In genomic region chr2:197078535-197078934, GRCh38 we compare ENCODE assay signal across 21 cellular contexts.
DNase-seq lines count a peak whose midpoint lies in the region; ATAC-seq and TF ChIP-seq lines count a peak whose summit lies in the region.
"Had no signal": no experiment of that assay in that cellular context is flagged by ENCODE, and none has a peak within 500 bp of the region (broad histone marks: within the 10 kb centered on the region; RNA-seq: fewer than 3 reads in every experiment).

No MANE protein-coding gene starts in this region.

- H3K27me3 ChIP-seq in CD4-positive, alpha-beta memory T cell (ENCODE audit: insufficient read depth, low read length), result no peaks in the 10 kb centered on the region
- H3K27me3 ChIP-seq in dorsolateral prefrontal cortex, result no peaks in the 10 kb centered on the region
- H3K27me3 ChIP-seq: BE2C, gastroesophageal sphincter, right atrium auricular region, thyroid gland had no signal

- peaks cover 15 to 32% (median 20%) of the 10 kb centered on the region in 4 donors for H3K4me1 Mint-ChIP-seq in CD4-positive, alpha-beta memory T cell
- H3K4me1 Mint-ChIP-seq: activated B cell treated with CpG ODN at 0.5 μM for 24 hours; activated CD4-positive, alpha-beta memory T cell treated with anti-CD3 and anti-CD28 coated beads, Interleukin-2, amount 10 ng/mL, durations not matched to agents 7 days and 5 days had no signal

- ATAC-seq in GM21423 (IDR thresholded peaks at IDR 0.05; ENCODE audit: unreplicated experiment), result no peak
- ATAC-seq: gastroesophageal sphincter had no signal

- no peak overlapping the region for H3K4me3 ChIP-seq in CD4-positive, alpha-beta memory T cell (ENCODE audit: low read length in 2 of 2)
- H3K4me3 ChIP-seq in dorsolateral prefrontal cortex, result peak overlapping the region in 7 of 59 donors; percentile 7 to 39 (median 18)
- H3K4me3 ChIP-seq: gastroesophageal sphincter, PC-9, right atrium auricular region, thyroid gland had no signal

- no peak overlapping the region for H3K4me3 Mint-ChIP-seq in CD4-positive, alpha-beta memory T cell
- H3K4me3 Mint-ChIP-seq: activated B cell treated with CpG ODN at 0.5 μM for 24 hours; activated CD4-positive, alpha-beta memory T cell treated with anti-CD3 and anti-CD28 coated beads, Interleukin-2, amount 10 ng/mL, durations not matched to agents 7 days and 5 days had no signal

- H3K4me1 ChIP-seq in CD4-positive, alpha-beta memory T cell (ENCODE audit: insufficient read depth, low read length), result peaks cover 11% of the 10 kb centered on the region

- intact Hi-C loops in CD4-positive, alpha-beta memory T cell (cut with micrococcal nuclease), result no loop called here
- intact Hi-C loops in dorsolateral prefrontal cortex (cut with DNase I), result loop anchor here in 1 of 2 donors (5.0 to 10.0 kb wide), 4 partner anchors 34 to 154 kb away; partner anchors contain the start of gene PGAP1

- no peaks in the 10 kb centered on the region for H3K9me3 ChIP-seq in CD4-positive, alpha-beta memory T cell (ENCODE audit: control insufficient read depth in 1 of 2, low read length in 2 of 2)
- H3K9me3 ChIP-seq: gastroesophageal sphincter, right atrium auricular region, thyroid gland had no signal

- no peak overlapping the region for H3K27ac ChIP-seq in CD4-positive, alpha-beta memory T cell (ENCODE audit: low read depth, low read length)
- H3K27ac ChIP-seq in dorsolateral prefrontal cortex (peak overlapping the region in 56 of 59 donors; percentile 12 to 97 (median 76)), substantia nigra (ENCODE audit: low read depth, low read length, poor library complexity, severe bottlenecking) (peak overlapping the region; percentile 74)
- H3K27ac ChIP-seq: PC-9, thyroid gland had no signal

- TF ChIP-seq CTCF in dorsolateral prefrontal cortex (IDR thresholded peaks at IDR 0.05 in 54 of 56, conservative IDR thresholded peaks at IDR 0.05 in 2 of 56; ENCODE audit: low read depth in 1 of 56, partially characterized antibody in 56 of 56), result peak in 50 of 56 donors; percentile 8 to 66 (median 44)

- POLR2A ChIA-PET in CD4-positive, alpha-beta memory T cell (lab: Charles Lee; ENCODE audit: partially characterized antibody), result no interaction called here

- peaks cover 0 to 3% (median 0%) of the 10 kb centered on the region in 8 donors for H3K9me3 Mint-ChIP-seq in CD4-positive, alpha-beta memory T cell
- H3K9me3 Mint-ChIP-seq: activated CD4-positive, alpha-beta memory T cell treated with anti-CD3 and anti-CD28 coated beads, Interleukin-2, amount 10 ng/mL, durations not matched to agents 7 days and 5 days had no signal

- DNase-seq in CD4-positive, alpha-beta memory T cell, result no peak
- DNase-seq in NCI-H1694 treated with DMSO at 0.1 percent for 48 hours (lab: John Stamatoyannopoulos, UW), result peak; percentile 64
- DNase-seq in dorsolateral prefrontal cortex, result peak in 1 of 10 donors; percentile 61
- DNase-seq in substantia nigra (lab: John Stamatoyannopoulos, UW), result peak in 12 of 49 donors; percentile 3 to 58 (median 30)
- no peak for DNase-seq in NOMO-1 (lab: John Stamatoyannopoulos, UW; ENCODE audit: unreplicated experiment in 2 of 2)
- DNase-seq in NCI-H2029 (lab: John Stamatoyannopoulos, UW), result no peak
- DNase-seq: activated B cell treated with CpG ODN at 0.5 μM for 24 hours; activated CD4-positive, alpha-beta memory T cell treated with anti-CD3 and anti-CD28 coated beads, Interleukin-2, amount 10 ng/mL, durations not matched to agents 7 days and 5 days; activated T-cell treated with anti-CD3 and anti-CD28 coated beads, Interleukin-2, amount 50 U/mL, for 48 hours; BE2C; erythroblast; GF-D8; H7; NCI-H1092 treated with DMSO at 0.1 percent for 48 hours; NCI-H774; occipital lobe; PC-9; thyroid gland had no signal

- peak overlapping the region in 5 of 7 donors; percentile 25 to 75 (median 44) for H3K27ac Mint-ChIP-seq in CD4-positive, alpha-beta memory T cell
- H3K27ac Mint-ChIP-seq: activated B cell treated with CpG ODN at 0.5 μM for 24 hours; activated CD4-positive, alpha-beta memory T cell treated with anti-CD3 and anti-CD28 coated beads, Interleukin-2, amount 10 ng/mL, durations not matched to agents 7 days and 5 days had no signal

- peaks cover 90 to 96% of the 10 kb centered on the region in 2 donors for H3K36me3 Mint-ChIP-seq in CD4-positive, alpha-beta memory T cell

- CTCF ChIA-PET in CD4-positive, alpha-beta memory T cell (lab: Charles Lee; ENCODE audit: partially characterized antibody), result no interaction called here

- peaks cover 81% of the 10 kb centered on the region for H3K36me3 ChIP-seq in CD4-positive, alpha-beta memory T cell (ENCODE audit: insufficient read depth, low read length)
- H3K36me3 ChIP-seq: BE2C, right atrium auricular region, thyroid gland had no signal

- no peaks in the 10 kb centered on the region for H3K27me3 Mint-ChIP-seq in CD4-positive, alpha-beta memory T cell
- H3K27me3 Mint-ChIP-seq: activated B cell treated with CpG ODN at 0.5 μM for 24 hours; activated CD4-positive, alpha-beta memory T cell treated with anti-CD3 and anti-CD28 coated beads, Interleukin-2, amount 10 ng/mL, durations not matched to agents 7 days and 5 days had no signal
